In genomic region chr5:51383494-51384081, GRCh38 we compare ENCODE assay signal across 10 cellular contexts. TPM values are rescaled to one million over a fixed set of nuclear protein-coding genes. Genes with fewer than 3 reads are reported as not detected.
DNase-seq lines count a peak whose midpoint lies in the region; ATAC-seq, FAIRE-seq and TF ChIP-seq lines count a peak whose summit lies in the region.
"Had no signal": no experiment of that assay in that cellular context is flagged by ENCODE, and none has a peak within 500 bp of the region (broad histone marks: within the 10 kb centered on the region; RNA-seq: fewer than 3 reads in every experiment).

No MANE protein-coding gene starts in this region.

- H3K9ac ChIP-seq in NT2/D1 (ENCODE audit: insufficient read length, low read depth), result peak overlapping the region; percentile 42
- H3K9ac ChIP-seq in rectal smooth muscle tissue (ENCODE audit: low read length), result no peak overlapping the region

- H3K4me1 ChIP-seq in GM23338 (ENCODE audit: insufficient read depth) (peaks cover 70% of the 10 kb centered on the region), NT2/D1 (ENCODE audit: insufficient read depth, insufficient read length) (no peaks in the 10 kb centered on the region), esophagus (ENCODE audit: control insufficient read depth in 2 of 2, insufficient read depth in 2 of 2, low read length in 1 of 2) (peaks cover 9 to 12% of the 10 kb centered on the region in 2 donors), rectal smooth muscle tissue (ENCODE audit: control insufficient read depth, insufficient read depth, low read length) (no peaks in the 10 kb centered on the region)

- no peaks in the 10 kb centered on the region for H3K9me2 ChIP-seq in GM23338 (ENCODE audit: insufficient read depth)

- H3K4me1 Mint-ChIP-seq in GM23338, result peaks cover 83% of the 10 kb centered on the region

- WGBS in esophagus, 2 donors, result 4 to 5% methylated on average over 17 of the region's 17 CpGs

- H3K36me3 ChIP-seq in GM23338 (ENCODE audit: insufficient read depth) (no peaks in the 10 kb centered on the region), NT2/D1 (ENCODE audit: insufficient read depth, insufficient read length, low read length) (no peaks in the 10 kb centered on the region), esophagus (ENCODE audit: control insufficient read depth in 2 of 2, insufficient read depth in 2 of 2, low read length in 1 of 2) (no peaks in the 10 kb centered on the region), rectal smooth muscle tissue (ENCODE audit: control insufficient read depth, insufficient read depth, low read length) (no peaks in the 10 kb centered on the region)
- H3K36me3 ChIP-seq: adrenal gland had no signal

- H3K27ac ChIP-seq in GM23338 (ENCODE audit: low read depth) (no peak overlapping the region), esophagus (ENCODE audit: low read depth in 2 of 2, low read length in 1 of 2) (no peak overlapping the region), rectal smooth muscle tissue (ENCODE audit: low read depth, low read length) (no peak overlapping the region)

- no peaks in the 10 kb centered on the region; the same call in 1 of the 2 replicates for H4K20me1 ChIP-seq in GM23338 (replicated peaks; ENCODE audit: insufficient read depth)

- in situ Hi-C loops in GM13976 (cut with MboI; ENCODE audit: low sequenced_read_pairs, unreplicated experiment), result loop anchor here (25.0 kb wide), 1 partner anchor 421 kb away; no protein-coding TSS in a partner anchor

- ATAC-seq in GM23338 (no peak; the same call in 2 of the 3 replicates), GM18873 (IDR thresholded peaks at IDR 0.05; ENCODE audit: low FRiP score, unreplicated experiment) (no peak)

- TF ChIP-seq CTCF in GM23338 (conservative IDR thresholded peaks at IDR 0.05; ENCODE audit: low read depth in 2 of 2), result no peak
- TF ChIP-seq CTCF in GM13976 (IDR thresholded peaks at IDR 0.05; ENCODE audit: borderline replicate concordance, control extremely low read depth, extremely low read depth, insufficient read depth, missing control alignments), result no peak

- DNase-seq in GM23338 (ENCODE audit: low spot score) (no peak), NT2/D1 (ENCODE audit: low read depth, low spot score) (no peak), H54 (ENCODE audit: insufficient read length, low spot score) (no peak), GM13976 (ENCODE audit: low spot score) (no peak), NCI-H1105 (lab: John Stamatoyannopoulos, UW) (no peak)

- H3K4me3 ChIP-seq in GM23338, result peak overlapping the region; percentile 66
- peak overlapping the region; percentile 62 for H3K4me3 ChIP-seq in NT2/D1 (ENCODE audit: insufficient read length, low read depth)
- peak overlapping the region; percentile 44 to 46 for H3K4me3 ChIP-seq in esophagus (ENCODE audit: low read depth in 1 of 2, low read length in 2 of 2)
- H3K4me3 ChIP-seq in rectal smooth muscle tissue (ENCODE audit: low read length), result peak overlapping the region; percentile 56

- H2AFZ ChIP-seq in GM23338, result peak overlapping the region; percentile 78

- peaks cover 92% of the 10 kb centered on the region for H3K27me3 ChIP-seq in GM23338 (ENCODE audit: insufficient read depth)
- peaks cover 98% of the 10 kb centered on the region for H3K27me3 ChIP-seq in NT2/D1 (ENCODE audit: insufficient read depth, insufficient read length)
- peaks cover 9 to 39% of the 10 kb centered on the region in 2 donors for H3K27me3 ChIP-seq in esophagus (ENCODE audit: control insufficient read depth in 1 of 2, insufficient read depth in 2 of 2, low read length in 2 of 2)
- peaks cover 21% of the 10 kb centered on the region for H3K27me3 ChIP-seq in rectal smooth muscle tissue (ENCODE audit: control insufficient read depth, insufficient read depth, low read length)

- H3K4me2 ChIP-seq in GM23338, result peak overlapping the region; percentile 87

- H3K9me3 ChIP-seq in NT2/D1 (ENCODE audit: insufficient read depth, low read length), result no peaks in the 10 kb centered on the region
- H3K9me3 ChIP-seq in esophagus (ENCODE audit: control insufficient read depth in 2 of 2, insufficient read depth in 1 of 2, low read depth in 1 of 2, low read length in 1 of 2), result peaks cover 0 to 12% of the 10 kb centered on the region in 2 donors
- H3K9me3 ChIP-seq: adrenal gland had no signal

- H3K36me3 Mint-ChIP-seq in GM23338 (ENCODE audit: low read depth), result no peaks in the 10 kb centered on the region

- H3K79me2 ChIP-seq in GM23338 (replicated peaks; ENCODE audit: insufficient read depth), result no peaks in the 10 kb centered on the region

- H3F3A ChIP-seq in GM23338 (replicated peaks; ENCODE audit: low read depth), result peaks cover 29% of the 10 kb centered on the region

- no peak overlapping the region for H3K27ac Mint-ChIP-seq in GM23338

- H3K4me3 Mint-ChIP-seq in GM23338, result peak overlapping the region; percentile 78

- FAIRE-seq in H54 (lab: Jason Lieb, UNC), result no peak

- no peak for TF ChIP-seq POLR2A in H54 (IDR thresholded peaks at IDR 0.05; ENCODE audit: low read depth, low read length)

- peaks cover 99% of the 10 kb centered on the region for H3K27me3 Mint-ChIP-seq in GM23338 (ENCODE audit: insufficient read depth, low read depth, poor library complexity)

- no peaks in the 10 kb centered on the region; the same call in 1 of the 3 replicates for H3K9me3 Mint-ChIP-seq in GM23338

TF ChIP-seq in GM23338, 12 proteins besides CTCF, POLR2A, EP300 and RAD21 (continues in another document):
- TF ChIP-seq JUNB (IDR thresholded peaks at IDR 0.05; ENCODE audit: unreplicated experiment), result no peak
- 0 out of 2 replicates have a peak, but pooled peaks have one; percentile 21 for TF ChIP-seq NANOG (IDR thresholded peaks at IDR 0.05; ENCODE audit: borderline replicate concordance)
- TF ChIP-seq STAT1 (IDR thresholded peaks at IDR 0.05; ENCODE audit: unreplicated experiment), result no peak
- peak; percentile 82 for TF ChIP-seq EZH2 (IDR thresholded peaks at IDR 0.05; ENCODE audit: low read depth, unreplicated experiment)
- no peak for TF ChIP-seq ZNF331 (CRISPR knock-in tag; IDR thresholded peaks at IDR 0.05; ENCODE audit: low read depth)
- TF ChIP-seq REST (IDR thresholded peaks at IDR 0.05; ENCODE audit: unreplicated experiment), result no peak

RNA-seq across cellular contexts. Expression of gene ISL1, which starts 0.3 kb away (rescaled TPM):
- 0.38 and 1.8 TPM in 2 replicates for total RNA-seq in GM23338 (2014; rRNA removed; shearing (Covaris generic))
- polyA plus RNA-seq in GM23338 (2016; fragmentation: Nextera tagmentation; extraction: Ambion mirVana), result 0.50 and 0.55 TPM in 2 replicates
- under 1 TPM; 0.14 to 0.18 TPM for polyA plus RNA-seq in esophagus
- total RNA-seq: RPMI7951 had no signal
